ENCODE assay signal across 8 cellular contexts in the genomic region with DNA sequence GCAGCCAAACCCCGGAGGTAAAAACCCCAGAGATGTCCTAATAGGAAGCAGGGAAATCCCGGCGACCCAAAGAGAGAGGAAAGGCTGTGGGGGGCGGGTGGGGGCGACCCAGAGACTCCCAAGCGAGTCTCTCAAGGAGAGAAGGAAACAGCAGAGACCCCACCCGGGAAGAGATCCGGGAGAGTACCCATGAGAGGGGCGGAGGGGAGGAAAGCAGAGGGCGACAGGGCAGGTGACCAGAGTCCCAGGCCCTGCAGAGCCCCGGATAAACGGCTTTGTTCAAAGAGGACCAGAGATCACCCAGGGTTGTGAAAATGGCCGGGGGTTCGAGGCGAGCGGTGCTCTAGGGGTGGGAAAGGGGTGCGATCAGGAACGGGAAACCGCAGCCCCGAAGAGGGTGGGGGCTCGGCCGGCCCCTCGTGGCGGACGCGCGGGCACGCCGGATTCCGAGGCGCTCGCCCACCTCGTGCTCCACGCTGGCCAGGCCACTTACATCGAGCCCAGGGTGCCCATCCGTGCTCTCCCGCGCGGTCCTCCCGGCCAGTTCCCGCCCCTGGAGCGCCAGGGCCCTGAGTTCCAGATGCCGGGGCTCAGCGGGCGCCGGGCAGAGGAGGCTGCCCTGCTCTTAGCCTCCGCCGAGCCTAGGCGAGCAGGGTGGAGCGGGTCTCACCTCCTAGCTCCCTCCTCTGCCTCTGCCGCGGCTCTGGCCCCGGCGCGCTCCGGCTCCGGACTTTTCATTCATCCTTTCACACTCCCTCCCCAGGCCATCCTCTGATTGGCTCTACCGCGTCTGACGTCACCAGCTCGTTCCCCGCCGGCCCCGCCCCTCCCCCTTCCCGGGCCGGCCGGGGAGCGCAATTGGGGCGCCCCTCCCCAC. TPM values are rescaled to one million over a fixed set of nuclear protein-coding genes. Genes with fewer than 3 reads are reported as not detected.
DNase-seq lines count a peak whose midpoint lies in the region; ATAC-seq and TF ChIP-seq lines count a peak whose summit lies in the region.

No MANE protein-coding gene starts in this region.

- H3K9me3 Mint-ChIP-seq in CD14-positive monocyte: peaks cover 0 to 35% (median 12%) of the 10 kb centered on the region in 7 donors
- H3K9me3 Mint-ChIP-seq in activated naive CD4-positive, alpha-beta T cell treated with anti-CD3 and anti-CD28 coated beads, Interleukin-2, amount 10 ng/mL, durations not matched to agents 7 days and 5 days: no peaks in the 10 kb centered on the region
- H3K9me3 Mint-ChIP-seq in osteocyte (ENCODE audit: unreplicated experiment): no peaks in the 10 kb centered on the region

- peak overlapping the region; percentile 67 for H3K4me3 ChIP-seq in thoracic aorta

- H3K4me1 ChIP-seq in thoracic aorta (ENCODE audit: control insufficient read depth in 1 of 2, low read depth in 2 of 2): peaks cover 20 to 21% of the 10 kb centered on the region in 2 donors

- TF ChIP-seq RAD21 in Ishikawa (IDR thresholded peaks at IDR 0.05; ENCODE audit: low read depth): no peak

- no peaks in the 10 kb centered on the region for H3K9me3 ChIP-seq in thoracic aorta

- intact Hi-C loops in CD14-positive monocyte (cut with micrococcal nuclease): loop anchor here in 1 of 2 donors (5.0 kb wide), 1 partner anchor 741 kb away; no protein-coding TSS in a partner anchor

- H3K36me3 ChIP-seq in thoracic aorta: no peaks in the 10 kb centered on the region

- TF ChIP-seq CTCF in CD14-positive monocyte (IDR thresholded peaks at IDR 0.05) (no peak), osteocyte (IDR thresholded peaks at IDR 0.05) (no peak), thoracic aorta (IDR thresholded peaks at IDR 0.05) (no peak)

- peaks cover 27% of the 10 kb centered on the region for H3K4me1 Mint-ChIP-seq in CD14-positive monocyte
- H3K4me1 Mint-ChIP-seq in activated naive CD4-positive, alpha-beta T cell treated with anti-CD3 and anti-CD28 coated beads, Interleukin-2, amount 10 ng/mL, durations not matched to agents 7 days and 5 days: peaks cover 17% of the 10 kb centered on the region
- peaks cover 16% of the 10 kb centered on the region for H3K4me1 Mint-ChIP-seq in osteocyte (ENCODE audit: unreplicated experiment)

- peak overlapping the region; percentile 79 to 95 for H3K4me3 Mint-ChIP-seq in CD14-positive monocyte
- peak overlapping the region; percentile 71 for H3K4me3 Mint-ChIP-seq in activated naive CD4-positive, alpha-beta T cell treated with anti-CD3 and anti-CD28 coated beads, Interleukin-2, amount 10 ng/mL, durations not matched to agents 7 days and 5 days
- H3K4me3 Mint-ChIP-seq in osteocyte (ENCODE audit: unreplicated experiment): peak overlapping the region; percentile 64

- no peak for TF ChIP-seq EP300 in Ishikawa (IDR thresholded peaks at IDR 0.05; ENCODE audit: borderline replicate concordance)

- DNase-seq in CD14-positive monocyte (ENCODE audit: low spot score) (peak; percentile 68), RPMI7951 (ENCODE audit: low read depth) (peak; percentile 73), glomerular visceral epithelial cell (ENCODE audit: extremely low spot score) (peak; percentile 25), osteocyte (ENCODE audit: extremely low spot score, unreplicated experiment) (no peak), thoracic aorta (ENCODE audit: low spot score) (peak; percentile 31)
- peak; percentile 77 for DNase-seq in activated naive CD4-positive, alpha-beta T cell treated with anti-CD3 and anti-CD28 coated beads, Interleukin-2, amount 10 ng/mL, durations not matched to agents 7 days and 5 days

- peaks cover 92 to 97% (median 96%) of the 10 kb centered on the region in 3 donors for H3K27me3 Mint-ChIP-seq in CD14-positive monocyte (ENCODE audit: low read depth in 3 of 3)
- H3K27me3 Mint-ChIP-seq in activated naive CD4-positive, alpha-beta T cell treated with anti-CD3 and anti-CD28 coated beads, Interleukin-2, amount 10 ng/mL, durations not matched to agents 7 days and 5 days: peaks cover 93% of the 10 kb centered on the region
- peaks cover 96% of the 10 kb centered on the region for H3K27me3 Mint-ChIP-seq in osteocyte (ENCODE audit: unreplicated experiment)

- H3K36me3 Mint-ChIP-seq in CD14-positive monocyte (peaks cover 5 to 10% of the 10 kb centered on the region in 2 donors), osteocyte (ENCODE audit: unreplicated experiment) (no peaks in the 10 kb centered on the region)
- no peaks in the 10 kb centered on the region for H3K36me3 Mint-ChIP-seq in activated naive CD4-positive, alpha-beta T cell treated with anti-CD3 and anti-CD28 coated beads, Interleukin-2, amount 10 ng/mL, durations not matched to agents 7 days and 5 days

- CTCF ChIA-PET in activated naive CD4-positive, alpha-beta T cell treated with anti-CD3 and anti-CD28 coated beads, Interleukin-2, amount 10 ng/mL, durations not matched to agents 7 days and 5 days (lab: Charles Lee): no interaction called here

- peaks cover 20% of the 10 kb centered on the region for H3K27me3 ChIP-seq in thoracic aorta (replicated peaks; ENCODE audit: insufficient read depth)

- H3K27ac Mint-ChIP-seq in CD14-positive monocyte (peak overlapping the region in 3 of 7 donors; percentile 66 to 81 (median 73)), osteocyte (ENCODE audit: unreplicated experiment) (no peak overlapping the region)
- no peak overlapping the region for H3K27ac Mint-ChIP-seq in activated naive CD4-positive, alpha-beta T cell treated with anti-CD3 and anti-CD28 coated beads, Interleukin-2, amount 10 ng/mL, durations not matched to agents 7 days and 5 days

- ATAC-seq in GM19452 (IDR thresholded peaks at IDR 0.05; ENCODE audit: unreplicated experiment) (peak; percentile 76), thoracic aorta (ENCODE audit: insufficient number of reproducible peaks, low FRiP score, low read depth) (peak; percentile 59)

- H3K27ac ChIP-seq in thoracic aorta: peak overlapping the region in 1 of 2 donors; percentile 42

TF ChIP-seq in Ishikawa, 13 proteins besides CTCF, POLR2A, EP300 and RAD21:
- TF ChIP-seq REST (IDR thresholded peaks at IDR 0.05; ENCODE audit: low read depth): no peak
- TF ChIP-seq CREB1 (IDR thresholded peaks at IDR 0.05; ENCODE audit: low read depth): peak; percentile 68
- TF ChIP-seq, protein P1, sequence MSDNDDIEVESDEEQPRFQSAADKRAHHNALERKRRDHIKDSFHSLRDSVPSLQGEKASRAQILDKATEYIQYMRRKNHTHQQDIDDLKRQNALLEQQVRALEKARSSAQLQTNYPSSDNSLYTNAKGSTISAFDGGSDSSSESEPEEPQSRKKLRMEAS (IDR thresholded peaks at IDR 0.05): peak; percentile 77
- TF ChIP-seq NFIC (IDR thresholded peaks at IDR 0.05): no peak

RNA-seq across cellular contexts. Expression of gene RHBG, which starts 52.3 kb away (rescaled TPM):
- not detected for polyA plus RNA-seq in CD14-positive monocyte
- not detected in 2 replicates for total RNA-seq in RPMI7951 (2014; rRNA removed; shearing (Covaris generic))
- total RNA-seq in osteocyte (not detected in 2 replicates), thoracic aorta (not detected)
